Comparison of ENCODE assay signal across 8 cellular contexts in genomic region chr12:26266881-26267280, GRCh38.
"Had no signal": no experiment of that assay in that cellular context is flagged by ENCODE, and none has a peak within 500 bp of the region (broad histone marks: within the 10 kb centered on the region; RNA-seq: fewer than 3 reads in every experiment).

No MANE protein-coding gene starts in this region.

- H3K4me1 ChIP-seq: HAP-1 had no signal

- H2AFZ ChIP-seq: GM23248 had no signal

- ATAC-seq: HCT116, HepG2 had no signal

- DNase-seq: GM23248, GOT3, H7, HFFc6 had no signal

- H3K9ac ChIP-seq: GM23248 had no signal

- H3K36me3 ChIP-seq: HAP-1 had no signal

- H3K9me3 ChIP-seq: HAP-1 had no signal

- H3K27ac ChIP-seq: GM23248, HL-60 had no signal

- H3K4me3 ChIP-seq: GM23248, HAP-1 had no signal
